ENCODE assay signal across 17 cellular contexts in the genomic region with DNA sequence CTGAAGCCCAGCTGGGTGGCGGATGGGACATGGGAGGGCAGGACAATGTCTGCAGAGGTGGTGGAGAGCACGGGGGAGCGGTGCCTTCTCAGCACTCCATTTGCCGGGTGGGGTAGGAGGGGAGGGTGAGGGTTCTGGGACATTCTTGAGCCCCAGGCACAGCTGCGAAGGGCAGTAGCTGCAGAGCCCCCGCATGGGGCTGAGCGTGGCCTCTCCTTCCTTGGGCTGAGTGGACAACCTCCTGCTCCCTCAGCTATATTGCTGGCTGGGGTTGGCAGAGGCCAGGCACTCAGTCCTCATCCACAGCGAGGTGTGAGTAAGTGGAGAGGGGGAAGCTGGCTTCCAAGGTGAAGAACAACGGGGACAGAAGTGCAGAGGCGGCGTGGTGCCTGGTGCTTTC. TPM values are rescaled to one million over a fixed set of nuclear protein-coding genes. Genes with fewer than 3 reads are reported as not detected.
DNase-seq lines count a peak whose midpoint lies in the region; ATAC-seq, FAIRE-seq and TF ChIP-seq lines count a peak whose summit lies in the region.
"Had no signal": no experiment of that assay in that cellular context is flagged by ENCODE, and none has a peak within 500 bp of the region (broad histone marks: within the 10 kb centered on the region; RNA-seq: fewer than 3 reads in every experiment).

No MANE protein-coding gene starts in this region.

- H3K9me1 ChIP-seq in IMR-90 (ENCODE audit: insufficient read depth, low read length): peaks cover 14% of the 10 kb centered on the region

- no peaks in the 10 kb centered on the region for H3K27me3 Mint-ChIP-seq in neural crest cell (ENCODE audit: low read depth)

- H4K8ac ChIP-seq in IMR-90 (ENCODE audit: low read depth in 2 of 2, low read length in 2 of 2): no peak overlapping the region

- no peaks in the 10 kb centered on the region; the same call in 1 of the 2 replicates for H4K20me1 ChIP-seq in IMR-90 (ENCODE audit: insufficient read depth, low read length)

- H3K23ac ChIP-seq in IMR-90 (ENCODE audit: low read depth, low read length): no peak overlapping the region

- CTCF ChIA-PET in IMR-90 (lab: Yijun Ruan, JAX): interaction anchor here (1.4 kb wide), 1 partner anchor 82 kb away, joined by 4 read pairs; no protein-coding TSS in a partner anchor

- no peak overlapping the region; the same call in 2 of the 3 replicates for H2BK15ac ChIP-seq in IMR-90 (ENCODE audit: low read depth, low read length)

- no peak overlapping the region for H2AFZ ChIP-seq in IMR-90 (replicated peaks; ENCODE audit: low read length, poor library complexity)

- TF ChIP-seq CTCF in IMR-90 (conservative IDR thresholded peaks at IDR 0.05; ENCODE audit: low read depth, low read length) (no peak), kidney (IDR thresholded peaks at IDR 0.05; ENCODE audit: borderline replicate concordance, extremely low read depth, insufficient read depth) (no peak), neural crest cell (conservative IDR thresholded peaks at IDR 0.05) (no peak), thyroid gland (IDR thresholded peaks at IDR 0.05) (no peak)

- H3K9me3 Mint-ChIP-seq in neural crest cell: no peaks in the 10 kb centered on the region
- H3K9me3 Mint-ChIP-seq in stimulated activated effector memory CD8-positive, alpha-beta T cell treated with anti-CD3 and anti-CD28 coated beads, Interleukin-12 subunit alpha, Interleukin-12 subunit beta, amount 100 ng/mL, for 72 hours: no peaks in the 10 kb centered on the region
- H3K9me3 Mint-ChIP-seq: HFFc6 had no signal

- BruUV-seq in IMR-90 (replicated peaks; lab: Mats Ljungman, UMichigan): no TSS peak

- H4K91ac ChIP-seq in IMR-90 (ENCODE audit: insufficient read depth, low read depth, low read length): no peak overlapping the region; the same call in 1 of the 2 replicates

- in situ Hi-C loops in IMR-90 (cut with MboI; ENCODE audit: low sequenced_read_pairs): no loop called here

- peaks cover 17% of the 10 kb centered on the region for H3K4me1 ChIP-seq in IMR-90 (ENCODE audit: control insufficient read depth, insufficient read depth, low read length)
- peaks cover 10 to 14% of the 10 kb centered on the region in 2 donors for H3K4me1 ChIP-seq in kidney (ENCODE audit: control insufficient read depth in 1 of 2, insufficient read depth in 1 of 2, low read depth in 1 of 2, low read length in 2 of 2)
- peaks cover 7 to 9% of the 10 kb centered on the region in 2 donors for H3K4me1 ChIP-seq in thyroid gland
- H3K4me1 ChIP-seq: Peyer's patch had no signal

- H2AK5ac ChIP-seq in IMR-90 (ENCODE audit: low read depth, low read length): peak overlapping the region; percentile 70; the same call in 1 of the 2 replicates

- no peak for TF ChIP-seq RAD21 in IMR-90 (IDR thresholded peaks at IDR 0.05; ENCODE audit: low read length)

- H3K4me2 ChIP-seq in IMR-90 (ENCODE audit: low read depth, low read length): no peak overlapping the region
- H3K4me2 ChIP-seq: KMS-11 had no signal

- no peak overlapping the region; the same call in 1 of the 2 replicates for H4K5ac ChIP-seq in IMR-90 (ENCODE audit: low read depth, low read length)

- H2BK5ac ChIP-seq in IMR-90 (ENCODE audit: low read depth, low read length, poor library complexity, severe bottlenecking): peak overlapping the region; percentile 25

- H3K14ac ChIP-seq in IMR-90 (replicated peaks; ENCODE audit: low read depth, low read length): no peak overlapping the region

- H3K4me1 Mint-ChIP-seq in neural crest cell: peaks cover 48% of the 10 kb centered on the region
- no peaks in the 10 kb centered on the region for H3K4me1 Mint-ChIP-seq in stimulated activated effector memory CD8-positive, alpha-beta T cell treated with anti-CD3 and anti-CD28 coated beads, Interleukin-12 subunit alpha, Interleukin-12 subunit beta, amount 100 ng/mL, for 72 hours
- H3K4me1 Mint-ChIP-seq: CD4-positive, alpha-beta memory T cell had no signal

- H3K18ac ChIP-seq in IMR-90 (ENCODE audit: low read depth, low read length): no peak overlapping the region; the same call in 1 of the 2 replicates

- intact Hi-C loops in IMR-90 (cut with micrococcal nuclease) (no loop called here), kidney (cut with DNase I) (no loop called here), thyroid gland (cut with DNase I) (no loop called here)

- H3K27me3 ChIP-seq in IMR-90 (ENCODE audit: control insufficient read depth, insufficient read depth, low read length) (no peaks in the 10 kb centered on the region), thyroid gland (no peaks in the 10 kb centered on the region)
- H3K27me3 ChIP-seq: Peyer's patch had no signal

- dilution Hi-C loops in IMR-90 (cut with HindIII; ENCODE audit: low sequenced_read_pairs, unreplicated experiment): no loop called here

- no peaks in the 10 kb centered on the region for H3K79me1 ChIP-seq in IMR-90 (ENCODE audit: low read depth in 1 of 2, low read length in 2 of 2)

- H3K27ac ChIP-seq in IMR-90 (ENCODE audit: insufficient read depth, low read length) (no peak overlapping the region), kidney (ENCODE audit: low read depth in 2 of 2, low read length in 2 of 2) (peak overlapping the region; percentile 55 to 74), thyroid gland (no peak overlapping the region)
- H3K27ac ChIP-seq: KMS-11, Peyer's patch had no signal

- ATAC-seq in IMR-90 (ENCODE audit: low read depth): no peak
- ATAC-seq in stimulated activated effector memory CD8-positive, alpha-beta T cell treated with anti-CD3 and anti-CD28 coated beads, Interleukin-12 subunit alpha, Interleukin-12 subunit beta, amount 100 ng/mL, for 72 hours: peak; percentile 39

- H3K36me3 ChIP-seq in IMR-90 (ENCODE audit: control insufficient read depth, insufficient read depth, low read length) (no peaks in the 10 kb centered on the region), kidney (ENCODE audit: control insufficient read depth in 1 of 2, insufficient read depth in 2 of 2, low read length in 2 of 2) (no peaks in the 10 kb centered on the region), thyroid gland (no peaks in the 10 kb centered on the region)
- H3K36me3 ChIP-seq: Peyer's patch had no signal

- H3K9ac ChIP-seq in IMR-90 (ENCODE audit: low read depth, low read length): no peak overlapping the region
- no peak overlapping the region for H3K9ac ChIP-seq in kidney (ENCODE audit: low read length in 2 of 2)
- H3K9ac ChIP-seq: KMS-11 had no signal

- no peak for FAIRE-seq in kidney (lab: Jason Lieb, UNC)
- FAIRE-seq: GM19239 had no signal

- DNase-seq in IMR-90 (no peak), kidney (no peak), neural crest cell (ENCODE audit: low read depth, low spot score) (no peak), NCI-H2227 (lab: John Stamatoyannopoulos, UW; ENCODE audit: unreplicated experiment) (no peak), thyroid gland (no peak), NCI-H1930 (lab: John Stamatoyannopoulos, UW) (no peak)
- no peak for DNase-seq in stimulated activated effector memory CD8-positive, alpha-beta T cell treated with anti-CD3 and anti-CD28 coated beads, Interleukin-12 subunit alpha, Interleukin-12 subunit beta, amount 100 ng/mL, for 72 hours (ENCODE audit: low spot score in 2 of 2)
- DNase-seq: CD4-positive, alpha-beta memory T cell; NCI-H1048; NCI-H1436 treated with DMSO at 0.1 percent for 48 hours; NCI-H2081 treated with DMSO at 0.1 percent for 48 hours; NCI-H82; Peyer's patch; Right ventricle myocardium superior had no signal

- peak overlapping the region; percentile 10 for H3K27ac Mint-ChIP-seq in neural crest cell (ENCODE audit: unreplicated experiment)
- H3K27ac Mint-ChIP-seq in stimulated activated effector memory CD8-positive, alpha-beta T cell treated with anti-CD3 and anti-CD28 coated beads, Interleukin-12 subunit alpha, Interleukin-12 subunit beta, amount 100 ng/mL, for 72 hours: peak overlapping the region; percentile 26
- H3K27ac Mint-ChIP-seq: CD4-positive, alpha-beta memory T cell had no signal

- TF ChIP-seq POLR2A in IMR-90 (IDR thresholded peaks at IDR 0.05; ENCODE audit: low read depth, low read length): no peak
- TF ChIP-seq POLR2A in thyroid gland (IDR thresholded peaks at IDR 0.05): no peak

- H3K56ac ChIP-seq in IMR-90 (ENCODE audit: extremely low read depth, insufficient read depth, low read length): no peak overlapping the region

- no peak overlapping the region for H3K4ac ChIP-seq in IMR-90 (ENCODE audit: low read depth, low read length)

- H3K9me3 ChIP-seq in IMR-90 (ENCODE audit: control insufficient read depth, insufficient read depth, low read length): no peaks in the 10 kb centered on the region
- no peaks in the 10 kb centered on the region for H3K9me3 ChIP-seq in kidney (ENCODE audit: control insufficient read depth in 1 of 2, low read length in 2 of 2)
- H3K9me3 ChIP-seq in thyroid gland: no peaks in the 10 kb centered on the region
- H3K9me3 ChIP-seq: Peyer's patch had no signal

- H2AK9ac ChIP-seq in IMR-90 (replicated peaks; ENCODE audit: low read depth, low read length, poor library complexity): peak overlapping the region; percentile 11

- H3K4me3 ChIP-seq in IMR-90 (ENCODE audit: insufficient read depth, low read depth, low read length) (no peak overlapping the region), kidney (ENCODE audit: low read length in 2 of 2) (no peak overlapping the region), thyroid gland (replicated peaks in 1 of 3) (no peak overlapping the region)
- H3K4me3 ChIP-seq: Peyer's patch had no signal

- H2BK20ac ChIP-seq in IMR-90 (ENCODE audit: low read depth, low read length): 0 out of 2 replicates have a peak overlapping the region, but pooled peaks have one; percentile 6

- no peaks in the 10 kb centered on the region for H3K36me3 Mint-ChIP-seq in neural crest cell (ENCODE audit: low read depth)
- no peaks in the 10 kb centered on the region for H3K36me3 Mint-ChIP-seq in stimulated activated effector memory CD8-positive, alpha-beta T cell treated with anti-CD3 and anti-CD28 coated beads, Interleukin-12 subunit alpha, Interleukin-12 subunit beta, amount 100 ng/mL, for 72 hours
- H3K36me3 Mint-ChIP-seq: CD4-positive, alpha-beta memory T cell had no signal

- no peak overlapping the region for H3K4me3 Mint-ChIP-seq in neural crest cell
- no peak overlapping the region for H3K4me3 Mint-ChIP-seq in stimulated activated effector memory CD8-positive, alpha-beta T cell treated with anti-CD3 and anti-CD28 coated beads, Interleukin-12 subunit alpha, Interleukin-12 subunit beta, amount 100 ng/mL, for 72 hours
- H3K4me3 Mint-ChIP-seq: CD4-positive, alpha-beta memory T cell had no signal

- POLR2A ChIA-PET in IMR-90 (lab: Charles Lee; ENCODE audit: unreplicated experiment): no interaction called here

- 0 out of 2 replicates have a peak overlapping the region, but pooled peaks have one; percentile 6 for H2BK120ac ChIP-seq in IMR-90 (ENCODE audit: low read depth, low read length)

- whole genome bisulfite sequencing in IMR-90 (ENCODE audit: extremely low coverage in 2 of 2, insufficient read length in 1 of 2), 2 experiments: 100% methylated on average over 2 of the region's 11 CpGs; no CpG with 5 or more reads in 1 of the 2 experiments
- WGBS in thyroid gland, 2 donors: 84 to 86% methylated on average over 11 of the region's 11 CpGs

RNA-seq across cellular contexts. Expression of a gene that starts 50.1 kb away (rescaled TPM):
- 112 and 151 TPM in 2 replicates for total RNA-seq in IMR-90 (2012; rRNA removed)
- polyA plus RNA-seq in IMR-90 (2012; rRNA removed): 149 and 201 TPM in 2 replicates
- polyA plus RNA-seq in IMR-90 (2012; cell fraction: cytosol; rRNA removed): 238 and 364 TPM in 2 replicates
- 195 and 365 TPM in 2 replicates for polyA plus RNA-seq in IMR-90 (2012; cell fraction: nucleus; rRNA removed; ENCODE audit: low replicate concordance)
- 487 TPM for total RNA-seq in kidney
- polyA plus RNA-seq in kidney (ENCODE audit: insufficient read depth, low read depth, low replicate concordance): 241 TPM
- 146 and 150 TPM in 2 replicates for total RNA-seq in neural crest cell
- 100 to 1,000 TPM; 238 to 381 (median 271) TPM for total RNA-seq in thyroid gland

Comparison
In these comparisons a context has a peak if more than half of its experiments do, and no peak if none do; other contexts are left out.
1. H3K27ac ChIP-seq: peak in kidney (2 of 2); none in IMR-90 (single experiment) and thyroid gland (0 of 3).